Comparison of ENCODE assay signal across 30 cellular contexts in the genomic region with DNA sequence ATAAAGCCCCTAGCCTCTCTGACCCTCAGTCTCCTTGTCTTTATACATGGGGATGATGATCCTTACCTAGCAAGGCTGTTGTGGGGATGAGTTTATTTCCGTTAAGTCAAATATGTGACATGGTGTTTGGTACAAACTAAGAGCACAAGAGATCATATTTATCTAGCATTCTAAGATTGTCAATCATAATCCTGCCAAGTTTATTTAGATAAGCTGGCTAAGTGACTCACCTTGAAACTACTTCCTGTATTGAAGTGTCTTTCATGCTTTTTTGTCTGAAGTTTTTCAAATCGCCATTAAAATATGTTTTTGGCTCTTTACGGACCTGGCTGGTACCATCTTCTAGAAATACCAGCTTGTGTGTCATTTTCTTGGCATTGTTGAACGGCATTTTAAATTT. TPM values are rescaled to one million over a fixed set of nuclear protein-coding genes. Genes with fewer than 3 reads are reported as not detected.
A peak's percentile ranks its signal among the peaks of the same experiment; 100 is the strongest.
DNase-seq lines count a peak whose midpoint lies in the region; ATAC-seq, FAIRE-seq and TF ChIP-seq lines count a peak whose summit lies in the region.
"Had no signal": no experiment of that assay in that cellular context is flagged by ENCODE, and none has a peak within 500 bp of the region (broad histone marks: within the 10 kb centered on the region; RNA-seq: fewer than 3 reads in every experiment).

No MANE protein-coding gene starts in this region.

- no peak overlapping the region for H3K9ac ChIP-seq in kidney (ENCODE audit: low read length in 2 of 2)

- CTCF ChIA-PET in CD4-positive, alpha-beta memory T cell (lab: Charles Lee; ENCODE audit: partially characterized antibody), result no interaction called here

- H3K36me3 ChIP-seq in SJSA1 (peaks cover 67% of the 10 kb centered on the region), kidney (ENCODE audit: control insufficient read depth in 1 of 2, insufficient read depth in 2 of 2, low read length in 2 of 2) (peaks cover 4 to 8% of the 10 kb centered on the region in 2 donors), sigmoid colon (peaks cover 0 to 57% (median 6%) of the 10 kb centered on the region in 4 donors)
- peaks cover 5% of the 10 kb centered on the region for H3K36me3 ChIP-seq in CD4-positive, alpha-beta memory T cell (ENCODE audit: insufficient read depth, low read length)
- H3K36me3 ChIP-seq: colonic mucosa had no signal

- no peak for TF ChIP-seq POLR2A in sigmoid colon (IDR thresholded peaks at IDR 0.05)

- peaks cover 15% of the 10 kb centered on the region for H3K27me3 Mint-ChIP-seq in activated T-cell treated with anti-CD3 and anti-CD28 coated beads, Interleukin-2, amount 50 U/mL, for 24 hours
- peaks cover 7% of the 10 kb centered on the region for H3K27me3 Mint-ChIP-seq in activated T-cell treated with anti-CD3 and anti-CD28 coated beads, Interleukin-2, amount 50 U/mL, for 72 hours (ENCODE audit: low read depth)
- H3K27me3 Mint-ChIP-seq in CD4-positive, alpha-beta memory T cell, result no peaks in the 10 kb centered on the region
- H3K27me3 Mint-ChIP-seq: progenitor cell of endocrine pancreas had no signal

- peaks cover 28% of the 10 kb centered on the region for H3K4me1 ChIP-seq in SJSA1 (replicated peaks)
- no peaks in the 10 kb centered on the region for H3K4me1 ChIP-seq in kidney (ENCODE audit: control insufficient read depth in 1 of 2, insufficient read depth in 1 of 2, low read depth in 1 of 2, low read length in 2 of 2)
- no peaks in the 10 kb centered on the region for H3K4me1 ChIP-seq in CD4-positive, alpha-beta memory T cell (ENCODE audit: insufficient read depth, low read length)
- no peaks in the 10 kb centered on the region for H3K4me1 ChIP-seq in sigmoid colon
- H3K4me1 ChIP-seq: colonic mucosa, esophagus squamous epithelium had no signal

- H3K27me3 ChIP-seq in SJSA1 (replicated peaks), result no peaks in the 10 kb centered on the region
- no peaks in the 10 kb centered on the region for H3K27me3 ChIP-seq in CD4-positive, alpha-beta memory T cell (ENCODE audit: insufficient read depth, low read length)
- no peaks in the 10 kb centered on the region for H3K27me3 ChIP-seq in sigmoid colon
- H3K27me3 ChIP-seq: colonic mucosa, esophagus squamous epithelium had no signal

- H3K4me3 Mint-ChIP-seq in activated T-cell treated with anti-CD3 and anti-CD28 coated beads, Interleukin-2, amount 50 U/mL, for 24 hours, result no peak overlapping the region
- H3K4me3 Mint-ChIP-seq in activated T-cell treated with anti-CD3 and anti-CD28 coated beads, Interleukin-2, amount 50 U/mL, for 72 hours, result no peak overlapping the region
- no peak overlapping the region for H3K4me3 Mint-ChIP-seq in CD4-positive, alpha-beta memory T cell
- H3K4me3 Mint-ChIP-seq: activated naive CD4-positive, alpha-beta T cell treated with anti-CD3 and anti-CD28 coated beads for 36 hours; activated T-cell treated with anti-CD3 and anti-CD28 coated beads, Interleukin-2, amount 50 U/mL, for 4 hours; CD8-positive, alpha-beta T cell; stimulated activated naive B cell treated with anti-CD40 and anti-IgM and Interleukin-4, amounts not matched to agents 10 μg/mL and 1 μg/mL and 100 μg/mL, for 72 hours had no signal

- POLR2A ChIA-PET in CD4-positive, alpha-beta memory T cell (lab: Charles Lee; ENCODE audit: partially characterized antibody), result no interaction called here

- H3K4me1 Mint-ChIP-seq in activated T-cell treated with anti-CD3 and anti-CD28 coated beads, Interleukin-2, amount 50 U/mL, for 24 hours (ENCODE audit: low read depth), result no peaks in the 10 kb centered on the region
- no peaks in the 10 kb centered on the region for H3K4me1 Mint-ChIP-seq in activated T-cell treated with anti-CD3 and anti-CD28 coated beads, Interleukin-2, amount 50 U/mL, for 72 hours (ENCODE audit: low read depth)
- no peaks in the 10 kb centered on the region for H3K4me1 Mint-ChIP-seq in CD4-positive, alpha-beta memory T cell

- TF ChIP-seq CTCF in epithelial cell of esophagus (IDR thresholded peaks at IDR 0.05; ENCODE audit: insufficient read depth, low read depth, low read length, missing control alignments), result no peak
- no peak for TF ChIP-seq CTCF in kidney (IDR thresholded peaks at IDR 0.05; ENCODE audit: borderline replicate concordance, extremely low read depth, insufficient read depth)
- no peak for TF ChIP-seq CTCF in sigmoid colon (IDR thresholded peaks at IDR 0.05)
- no peak for TF ChIP-seq CTCF in coronary artery (IDR thresholded peaks at IDR 0.05)

- no peak for FAIRE-seq in kidney (lab: Jason Lieb, UNC)
- FAIRE-seq: frontal cortex, GM19239, H54 had no signal

- no peaks in the 10 kb centered on the region for H3K9me3 Mint-ChIP-seq in activated T-cell treated with anti-CD3 and anti-CD28 coated beads, Interleukin-2, amount 50 U/mL, for 24 hours
- no peaks in the 10 kb centered on the region for H3K9me3 Mint-ChIP-seq in activated T-cell treated with anti-CD3 and anti-CD28 coated beads, Interleukin-2, amount 50 U/mL, for 72 hours
- no peaks in the 10 kb centered on the region for H3K9me3 Mint-ChIP-seq in CD4-positive, alpha-beta memory T cell
- H3K9me3 Mint-ChIP-seq: activated naive CD4-positive, alpha-beta T cell treated with anti-CD3 and anti-CD28 coated beads for 36 hours; activated T-cell treated with anti-CD3 and anti-CD28 coated beads, Interleukin-2, amount 50 U/mL, for 4 hours; CD8-positive, alpha-beta T cell; stimulated activated naive B cell treated with anti-CD40 and anti-IgM and Interleukin-4, amounts not matched to agents 10 μg/mL and 1 μg/mL and 100 μg/mL, for 72 hours had no signal

- intact Hi-C loops in kidney (cut with DNase I) (no loop called here), sigmoid colon (cut with DNase I) (no loop called here)
- intact Hi-C loops in CD4-positive, alpha-beta memory T cell (cut with micrococcal nuclease), result no loop called here

- peak overlapping the region; percentile 27 for H3K27ac Mint-ChIP-seq in activated T-cell treated with anti-CD3 and anti-CD28 coated beads, Interleukin-2, amount 50 U/mL, for 24 hours
- H3K27ac Mint-ChIP-seq in activated T-cell treated with anti-CD3 and anti-CD28 coated beads, Interleukin-2, amount 50 U/mL, for 72 hours, result no peak overlapping the region
- H3K27ac Mint-ChIP-seq in CD4-positive, alpha-beta memory T cell, result no peak overlapping the region
- H3K27ac Mint-ChIP-seq: activated naive CD4-positive, alpha-beta T cell treated with anti-CD3 and anti-CD28 coated beads for 36 hours; CD8-positive, alpha-beta T cell; stimulated activated naive B cell treated with anti-CD40 and anti-IgM and Interleukin-4, amounts not matched to agents 10 μg/mL and 1 μg/mL and 100 μg/mL, for 72 hours had no signal

- H3K36me3 Mint-ChIP-seq in activated T-cell treated with anti-CD3 and anti-CD28 coated beads, Interleukin-2, amount 50 U/mL, for 24 hours (ENCODE audit: low read depth), result peaks cover 76% of the 10 kb centered on the region
- H3K36me3 Mint-ChIP-seq in activated T-cell treated with anti-CD3 and anti-CD28 coated beads, Interleukin-2, amount 50 U/mL, for 72 hours (ENCODE audit: insufficient read depth in 2 of 2), result peaks cover 5 to 8% of the 10 kb centered on the region in 2 donors
- H3K36me3 Mint-ChIP-seq in CD4-positive, alpha-beta memory T cell, result peaks cover 15 to 40% of the 10 kb centered on the region in 2 donors

- H3K27ac ChIP-seq in SJSA1, result peak overlapping the region; percentile 63
- H3K27ac ChIP-seq in kidney (ENCODE audit: low read depth in 2 of 2, low read length in 2 of 2), result no peak overlapping the region
- H3K27ac ChIP-seq in CD4-positive, alpha-beta memory T cell (ENCODE audit: low read depth, low read length), result no peak overlapping the region
- H3K27ac ChIP-seq in sigmoid colon, result no peak overlapping the region
- no peak overlapping the region for H3K27ac ChIP-seq in coronary artery
- H3K27ac ChIP-seq: colonic mucosa, esophagus squamous epithelium had no signal

- TF ChIP-seq EP300 in sigmoid colon (IDR thresholded peaks at IDR 0.05), result no peak

- H3K4me3 ChIP-seq in SJSA1 (no peak overlapping the region), epithelial cell of esophagus (ENCODE audit: low read length) (no peak overlapping the region), kidney (ENCODE audit: low read length in 2 of 2) (no peak overlapping the region), sigmoid colon (no peak overlapping the region), coronary artery (no peak overlapping the region)
- no peak overlapping the region for H3K4me3 ChIP-seq in CD4-positive, alpha-beta memory T cell (ENCODE audit: low read length in 2 of 2)
- H3K4me3 ChIP-seq: colonic mucosa, esophagus squamous epithelium had no signal

- WGBS in sigmoid colon, 2 donors, result 55 to 83% methylated on average over 4 of the region's 4 CpGs

- H3K9me3 ChIP-seq in SJSA1 (replicated peaks) (no peaks in the 10 kb centered on the region), kidney (ENCODE audit: control insufficient read depth in 1 of 2, low read length in 2 of 2) (no peaks in the 10 kb centered on the region), sigmoid colon (no peaks in the 10 kb centered on the region)
- H3K9me3 ChIP-seq in CD4-positive, alpha-beta memory T cell (ENCODE audit: control insufficient read depth in 1 of 2, low read length in 2 of 2), result no peaks in the 10 kb centered on the region
- H3K9me3 ChIP-seq: colonic mucosa, esophagus squamous epithelium had no signal

- ATAC-seq in activated T-cell treated with anti-CD3 and anti-CD28 coated beads, Interleukin-2, amount 50 U/mL, for 72 hours (replicated peaks in 1 of 2), result no peak
- ATAC-seq: activated T-cell treated with anti-CD3 and anti-CD28 coated beads, Interleukin-2, amount 50 U/mL, for 4 hours; CD8-positive, alpha-beta T cell; sciatic nerve; SK-N-SH treated with all-trans-retinoic acid at 6 μM for 48 hours; stimulated activated naive B cell treated with anti-CD40 and anti-IgM and Interleukin-4, amounts not matched to agents 10 μg/mL and 1 μg/mL and 100 μg/mL, for 72 hours had no signal

- DNase-seq in activated T-cell treated with anti-CD3 and anti-CD28 coated beads, Interleukin-2, amount 50 U/mL, for 24 hours, result no peak
- no peak for DNase-seq in activated T-cell treated with anti-CD3 and anti-CD28 coated beads, Interleukin-2, amount 50 U/mL, for 72 hours
- DNase-seq in SJSA1 (ENCODE audit: low read depth in 1 of 2, low spot score in 2 of 2) (no peak), epithelial cell of esophagus (ENCODE audit: low read depth) (peak; percentile 29), kidney (no peak), sigmoid colon (no peak), coronary artery (ENCODE audit: low spot score) (no peak)
- DNase-seq in CD4-positive, alpha-beta memory T cell, result no peak
- DNase-seq: activated CD4-positive, alpha-beta T cell treated with anti-CD3 and anti-CD28 coated beads for 1 hour; activated CD8-positive, alpha-beta memory T cell treated with anti-CD3 and anti-CD28 coated beads for 24 hours; activated naive CD4-positive, alpha-beta T cell treated with anti-CD3 and anti-CD28 coated beads for 36 hours; activated T-cell treated with anti-CD3 and anti-CD28 coated beads, Interleukin-2, amount 50 U/mL, for 4 hours; AML-193; amniotic stem cell; CD8-positive, alpha-beta T cell; colonic mucosa; DMS 273 treated with DMSO at 0.1 percent for 48 hours; esophagus squamous epithelium; mesendoderm; NCI-H1417 treated with DMSO at 0.1 percent for 48 hours; NCI-H2081 treated with DMSO at 0.1 percent for 48 hours; NCI-H345; stimulated activated CD4-positive, alpha-beta T cell treated with anti-CD3 and anti-CD28 coated beads, Interleukin-15, amount 100 ng/mL, for 24 hours; stimulated activated naive B cell treated with anti-CD40 and anti-IgM and Interleukin-4, amounts not matched to agents 10 μg/mL and 1 μg/mL and 100 μg/mL, for 72 hours had no signal

RNA-seq across cellular contexts. Expression of a gene that starts 30.7 kb away (rescaled TPM):
- total RNA-seq in activated T-cell treated with anti-CD3 and anti-CD28 coated beads, Interleukin-2, amount 50 U/mL, for 72 hours, result 10 to 100 TPM; 11.3 to 11.8 TPM
- 22.1 and 27.5 TPM in 2 replicates for total RNA-seq in SJSA1 (2014; rRNA removed; shearing (Covaris generic))
- total RNA-seq in kidney (13.9 TPM), sigmoid colon (10 to 100 TPM; 11.3 to 21.0 (median 14.2) TPM)
- polyA plus RNA-seq in kidney (ENCODE audit: insufficient read depth, low read depth, low replicate concordance) (5.7 TPM), sigmoid colon (1 to 10 TPM in 2 of 3 donors, under 1 TPM in 1; 0.92 to 3.6 (median 3.0) TPM)
- total RNA-seq in CD4-positive, alpha-beta memory T cell, result 10 to 100 TPM in 1 of 2 experiments, 1 to 10 TPM in 1; 8.5 to 10.1 TPM
- 1 to 10 TPM; 2.4 to 7.9 TPM for polyA plus RNA-seq in CD4-positive, alpha-beta memory T cell
